Comparison of ENCODE assay signal across 1 cellular context in the genomic region with DNA sequence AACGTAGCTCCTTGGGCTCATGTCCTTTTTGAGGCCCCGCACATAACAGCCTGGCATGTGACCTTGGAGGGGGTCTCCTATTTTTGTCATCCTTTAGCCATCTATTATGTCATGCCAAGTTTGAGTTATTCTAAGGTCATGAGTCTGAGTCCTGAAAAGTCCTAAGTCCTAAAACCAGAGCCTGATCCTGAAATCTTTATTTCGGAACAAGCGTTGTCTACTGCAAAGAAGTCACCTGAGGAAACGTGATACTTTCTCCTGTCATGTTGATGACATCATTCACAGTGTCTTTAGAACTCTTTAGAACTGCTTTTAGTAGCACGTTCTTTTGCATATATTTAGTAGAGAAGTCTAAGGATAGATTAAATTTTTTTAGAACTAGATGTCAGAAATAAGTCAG.
A peak's percentile ranks its signal among the peaks of the same experiment; 100 is the strongest.
TF ChIP-seq lines count a peak whose summit lies in the region.

No MANE protein-coding gene starts in this region.

TF ChIP-seq in GM23338, 12 proteins besides CTCF, POLR2A, EP300 and RAD21:
- TF ChIP-seq, protein P1, sequence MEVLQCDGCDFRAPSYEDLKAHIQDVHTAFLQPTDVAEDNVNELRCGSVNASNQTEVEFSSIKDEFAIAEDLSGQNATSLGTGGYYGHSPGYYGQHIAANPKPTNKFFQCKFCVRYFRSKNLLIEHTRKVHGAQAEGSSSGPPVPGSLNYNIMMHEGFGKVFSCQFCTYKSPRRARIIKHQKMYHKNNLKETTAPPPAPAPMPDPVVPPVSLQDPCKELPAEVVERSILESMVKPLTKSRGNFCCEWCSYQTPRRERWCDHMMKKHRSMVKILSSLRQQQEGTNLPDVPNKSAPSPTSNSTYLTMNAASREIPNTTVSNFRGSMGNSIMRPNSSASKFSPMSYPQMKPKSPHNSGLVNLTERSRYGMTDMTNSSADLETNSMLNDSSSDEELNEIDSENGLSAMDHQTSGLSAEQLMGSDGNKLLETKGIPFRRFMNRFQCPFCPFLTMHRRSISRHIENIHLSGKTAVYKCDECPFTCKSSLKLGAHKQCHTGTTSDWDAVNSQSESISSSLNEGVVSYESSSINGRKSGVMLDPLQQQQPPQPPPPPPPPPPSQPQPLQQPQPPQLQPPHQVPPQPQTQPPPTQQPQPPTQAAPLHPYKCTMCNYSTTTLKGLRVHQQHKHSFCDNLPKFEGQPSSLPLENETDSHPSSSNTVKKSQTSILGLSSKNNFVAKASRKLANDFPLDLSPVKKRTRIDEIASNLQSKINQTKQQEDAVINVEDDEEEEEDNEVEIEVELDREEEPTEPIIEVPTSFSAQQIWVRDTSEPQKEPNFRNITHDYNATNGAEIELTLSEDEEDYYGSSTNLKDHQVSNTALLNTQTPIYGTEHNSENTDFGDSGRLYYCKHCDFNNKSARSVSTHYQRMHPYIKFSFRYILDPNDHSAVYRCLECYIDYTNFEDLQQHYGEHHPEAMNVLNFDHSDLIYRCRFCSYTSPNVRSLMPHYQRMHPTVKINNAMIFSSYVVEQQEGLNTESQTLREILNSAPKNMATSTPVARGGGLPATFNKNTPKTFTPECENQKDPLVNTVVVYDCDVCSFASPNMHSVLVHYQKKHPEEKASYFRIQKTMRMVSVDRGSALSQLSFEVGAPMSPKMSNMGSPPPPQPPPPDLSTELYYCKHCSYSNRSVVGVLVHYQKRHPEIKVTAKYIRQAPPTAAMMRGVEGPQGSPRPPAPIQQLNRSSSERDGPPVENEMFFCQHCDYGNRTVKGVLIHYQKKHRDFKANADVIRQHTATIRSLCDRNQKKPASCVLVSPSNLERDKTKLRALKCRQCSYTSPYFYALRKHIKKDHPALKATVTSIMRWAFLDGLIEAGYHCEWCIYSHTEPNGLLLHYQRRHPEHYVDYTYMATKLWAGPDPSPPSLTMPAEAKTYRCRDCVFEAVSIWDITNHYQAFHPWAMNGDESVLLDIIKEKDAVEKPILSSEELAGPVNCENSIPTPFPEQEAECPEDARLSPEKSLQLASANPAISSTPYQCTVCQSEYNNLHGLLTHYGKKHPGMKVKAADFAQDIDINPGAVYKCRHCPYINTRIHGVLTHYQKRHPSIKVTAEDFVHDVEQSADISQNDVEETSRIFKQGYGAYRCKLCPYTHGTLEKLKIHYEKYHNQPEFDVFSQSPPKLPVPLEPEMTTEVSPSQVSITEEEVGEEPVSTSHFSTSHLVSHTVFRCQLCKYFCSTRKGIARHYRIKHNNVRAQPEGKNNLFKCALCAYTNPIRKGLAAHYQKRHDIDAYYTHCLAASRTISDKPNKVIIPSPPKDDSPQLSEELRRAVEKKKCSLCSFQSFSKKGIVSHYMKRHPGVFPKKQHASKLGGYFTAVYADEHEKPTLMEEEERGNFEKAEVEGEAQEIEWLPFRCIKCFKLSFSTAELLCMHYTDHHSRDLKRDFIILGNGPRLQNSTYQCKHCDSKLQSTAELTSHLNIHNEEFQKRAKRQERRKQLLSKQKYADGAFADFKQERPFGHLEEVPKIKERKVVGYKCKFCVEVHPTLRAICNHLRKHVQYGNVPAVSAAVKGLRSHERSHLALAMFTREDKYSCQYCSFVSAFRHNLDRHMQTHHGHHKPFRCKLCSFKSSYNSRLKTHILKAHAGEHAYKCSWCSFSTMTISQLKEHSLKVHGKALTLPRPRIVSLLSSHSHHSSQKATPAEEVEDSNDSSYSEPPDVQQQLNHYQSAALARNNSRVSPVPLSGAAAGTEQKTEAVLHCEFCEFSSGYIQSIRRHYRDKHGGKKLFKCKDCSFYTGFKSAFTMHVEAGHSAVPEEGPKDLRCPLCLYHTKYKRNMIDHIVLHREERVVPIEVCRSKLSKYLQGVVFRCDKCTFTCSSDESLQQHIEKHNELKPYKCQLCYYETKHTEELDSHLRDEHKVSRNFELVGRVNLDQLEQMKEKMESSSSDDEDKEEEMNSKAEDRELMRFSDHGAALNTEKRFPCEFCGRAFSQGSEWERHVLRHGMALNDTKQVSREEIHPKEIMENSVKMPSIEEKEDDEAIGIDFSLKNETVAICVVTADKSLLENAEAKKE (CRISPR knock-in tag; IDR thresholded peaks at IDR 0.05): no peak
- 0 out of 2 replicates have a peak, but pooled peaks have one; percentile 5 for TF ChIP-seq CREB1 (CRISPR knock-in tag; IDR thresholded peaks at IDR 0.05; ENCODE audit: low read depth)
- no peak for TF ChIP-seq NANOG (IDR thresholded peaks at IDR 0.05; ENCODE audit: borderline replicate concordance)
- TF ChIP-seq, protein P2, sequence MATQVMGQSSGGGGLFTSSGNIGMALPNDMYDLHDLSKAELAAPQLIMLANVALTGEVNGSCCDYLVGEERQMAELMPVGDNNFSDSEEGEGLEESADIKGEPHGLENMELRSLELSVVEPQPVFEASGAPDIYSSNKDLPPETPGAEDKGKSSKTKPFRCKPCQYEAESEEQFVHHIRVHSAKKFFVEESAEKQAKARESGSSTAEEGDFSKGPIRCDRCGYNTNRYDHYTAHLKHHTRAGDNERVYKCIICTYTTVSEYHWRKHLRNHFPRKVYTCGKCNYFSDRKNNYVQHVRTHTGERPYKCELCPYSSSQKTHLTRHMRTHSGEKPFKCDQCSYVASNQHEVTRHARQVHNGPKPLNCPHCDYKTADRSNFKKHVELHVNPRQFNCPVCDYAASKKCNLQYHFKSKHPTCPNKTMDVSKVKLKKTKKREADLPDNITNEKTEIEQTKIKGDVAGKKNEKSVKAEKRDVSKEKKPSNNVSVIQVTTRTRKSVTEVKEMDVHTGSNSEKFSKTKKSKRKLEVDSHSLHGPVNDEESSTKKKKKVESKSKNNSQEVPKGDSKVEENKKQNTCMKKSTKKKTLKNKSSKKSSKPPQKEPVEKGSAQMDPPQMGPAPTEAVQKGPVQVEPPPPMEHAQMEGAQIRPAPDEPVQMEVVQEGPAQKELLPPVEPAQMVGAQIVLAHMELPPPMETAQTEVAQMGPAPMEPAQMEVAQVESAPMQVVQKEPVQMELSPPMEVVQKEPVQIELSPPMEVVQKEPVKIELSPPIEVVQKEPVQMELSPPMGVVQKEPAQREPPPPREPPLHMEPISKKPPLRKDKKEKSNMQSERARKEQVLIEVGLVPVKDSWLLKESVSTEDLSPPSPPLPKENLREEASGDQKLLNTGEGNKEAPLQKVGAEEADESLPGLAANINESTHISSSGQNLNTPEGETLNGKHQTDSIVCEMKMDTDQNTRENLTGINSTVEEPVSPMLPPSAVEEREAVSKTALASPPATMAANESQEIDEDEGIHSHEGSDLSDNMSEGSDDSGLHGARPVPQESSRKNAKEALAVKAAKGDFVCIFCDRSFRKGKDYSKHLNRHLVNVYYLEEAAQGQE (IDR thresholded peaks at IDR 0.05; ENCODE audit: unreplicated experiment): no peak
- TF ChIP-seq ZNF331 (CRISPR knock-in tag; IDR thresholded peaks at IDR 0.05; ENCODE audit: low read depth): no peak
- no peak for TF ChIP-seq EZH2phosphoT487 (IDR thresholded peaks at IDR 0.05; ENCODE audit: unreplicated experiment)
- no peak for TF ChIP-seq JUNB (IDR thresholded peaks at IDR 0.05; ENCODE audit: unreplicated experiment)
